8 cellular contexts compared by ENCODE assay signal in genomic region chr4:36399762-36400353, GRCh38.
A peak's percentile ranks its signal among the peaks of the same experiment; 100 is the strongest.
DNase-seq lines count a peak whose midpoint lies in the region; ATAC-seq and TF ChIP-seq lines count a peak whose summit lies in the region.

No MANE protein-coding gene starts in this region.

- H3K27ac Mint-ChIP-seq in activated CD4-positive, alpha-beta T cell treated with anti-CD3 and anti-CD28 coated beads, Interleukin-2, amount 10 ng/mL, durations not matched to agents 7 days and 5 days = no peak overlapping the region

- H3K27ac ChIP-seq in C4-2B = no peak overlapping the region

- H3K4me3 Mint-ChIP-seq in activated CD4-positive, alpha-beta T cell treated with anti-CD3 and anti-CD28 coated beads, Interleukin-2, amount 10 ng/mL, durations not matched to agents 7 days and 5 days = no peak overlapping the region

- TF ChIP-seq CTCF in C4-2B (conservative IDR thresholded peaks at IDR 0.05) = peak; percentile 82
- TF ChIP-seq CTCF in fibroblast of pulmonary artery (IDR thresholded peaks at IDR 0.05; ENCODE audit: low read length, missing control alignments) = peak; percentile 55

- peaks cover 20% of the 10 kb centered on the region for H3K27me3 Mint-ChIP-seq in activated CD4-positive, alpha-beta T cell treated with anti-CD3 and anti-CD28 coated beads, Interleukin-2, amount 10 ng/mL, durations not matched to agents 7 days and 5 days

- H3K4me3 ChIP-seq in fibroblast of pulmonary artery (replicated peaks; ENCODE audit: low read depth, low read length) = no peak overlapping the region

- POLR2A ChIA-PET in activated CD4-positive, alpha-beta T cell treated with anti-CD3 and anti-CD28 coated beads, Interleukin-2, amount 10 ng/mL, durations not matched to agents 7 days and 5 days (lab: Charles Lee) = no interaction called here

- peak; percentile 74 for TF ChIP-seq RAD21 in Ishikawa (IDR thresholded peaks at IDR 0.05; ENCODE audit: low read depth)

- CTCF ChIA-PET in activated CD4-positive, alpha-beta T cell treated with anti-CD3 and anti-CD28 coated beads, Interleukin-2, amount 10 ng/mL, durations not matched to agents 7 days and 5 days (lab: Charles Lee) = interaction anchor here (0.6 to 2.0 kb wide), 11 partner anchors 10 to 201 kb away, joined by 3 to 9 read pairs (median 4); partner anchors contain the start of gene ARAP2

- peaks cover 6% of the 10 kb centered on the region for H3K4me1 Mint-ChIP-seq in activated CD4-positive, alpha-beta T cell treated with anti-CD3 and anti-CD28 coated beads, Interleukin-2, amount 10 ng/mL, durations not matched to agents 7 days and 5 days

- no peaks in the 10 kb centered on the region for H3K36me3 Mint-ChIP-seq in activated CD4-positive, alpha-beta T cell treated with anti-CD3 and anti-CD28 coated beads, Interleukin-2, amount 10 ng/mL, durations not matched to agents 7 days and 5 days (ENCODE audit: low read depth)

- peak; percentile 60 for DNase-seq in activated CD4-positive, alpha-beta T cell treated with anti-CD3 and anti-CD28 coated beads, Interleukin-2, amount 10 ng/mL, durations not matched to agents 7 days and 5 days
- DNase-seq in fibroblast of pulmonary artery (ENCODE audit: low read depth) (peak; percentile 28), NCI-H82 treated with DMSO at 0.1 percent for 48 hours (lab: John Stamatoyannopoulos, UW; ENCODE audit: unreplicated experiment) (no peak)
- peak in 2 of 3 donors; percentile 16 to 55 for DNase-seq in stimulated activated CD4-positive, alpha-beta T cell treated with anti-CD3 and anti-CD28 coated beads, Interleukin-12 subunit alpha, Interleukin-12 subunit beta, amount 100 ng/mL, for 48 hours (ENCODE audit: low read depth in 2 of 3, low spot score in 1 of 3)

- TF ChIP-seq EP300 in Ishikawa (IDR thresholded peaks at IDR 0.05; ENCODE audit: borderline replicate concordance) = no peak

- H3K9me3 Mint-ChIP-seq in activated CD4-positive, alpha-beta T cell treated with anti-CD3 and anti-CD28 coated beads, Interleukin-2, amount 10 ng/mL, durations not matched to agents 7 days and 5 days = no peaks in the 10 kb centered on the region

- peak; percentile 58 for ATAC-seq in GM19043 (IDR thresholded peaks at IDR 0.05; ENCODE audit: low read depth, unreplicated experiment)
- ATAC-seq in HG03097 (IDR thresholded peaks at IDR 0.05; ENCODE audit: low FRiP score, unreplicated experiment) = no peak

TF ChIP-seq in Ishikawa, 13 proteins besides CTCF, POLR2A, EP300 and RAD21:
- no peak for TF ChIP-seq TAF1 (IDR thresholded peaks at IDR 0.05; ENCODE audit: low read depth)
- TF ChIP-seq CEBPB (IDR thresholded peaks at IDR 0.05) = no peak
- no peak for TF ChIP-seq FOXM1 (IDR thresholded peaks at IDR 0.05; ENCODE audit: borderline replicate concordance, low read depth)
- TF ChIP-seq YY1 (IDR thresholded peaks at IDR 0.05; ENCODE audit: low read depth) = no peak
- TF ChIP-seq TCF12 (IDR thresholded peaks at IDR 0.05; ENCODE audit: low read depth) = no peak
- TF ChIP-seq REST (IDR thresholded peaks at IDR 0.05; ENCODE audit: low read depth) = no peak
- TF ChIP-seq, protein P1, sequence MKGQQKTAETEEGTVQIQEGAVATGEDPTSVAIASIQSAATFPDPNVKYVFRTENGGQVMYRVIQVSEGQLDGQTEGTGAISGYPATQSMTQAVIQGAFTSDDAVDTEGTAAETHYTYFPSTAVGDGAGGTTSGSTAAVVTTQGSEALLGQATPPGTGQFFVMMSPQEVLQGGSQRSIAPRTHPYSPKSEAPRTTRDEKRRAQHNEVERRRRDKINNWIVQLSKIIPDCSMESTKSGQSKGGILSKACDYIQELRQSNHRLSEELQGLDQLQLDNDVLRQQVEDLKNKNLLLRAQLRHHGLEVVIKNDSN (IDR thresholded peaks at IDR 0.05) = no peak
- TF ChIP-seq, protein P2, sequence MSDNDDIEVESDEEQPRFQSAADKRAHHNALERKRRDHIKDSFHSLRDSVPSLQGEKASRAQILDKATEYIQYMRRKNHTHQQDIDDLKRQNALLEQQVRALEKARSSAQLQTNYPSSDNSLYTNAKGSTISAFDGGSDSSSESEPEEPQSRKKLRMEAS (IDR thresholded peaks at IDR 0.05) = no peak
- TF ChIP-seq NFIC (IDR thresholded peaks at IDR 0.05) = no peak
- TF ChIP-seq TEAD4 (IDR thresholded peaks at IDR 0.05) = no peak
- TF ChIP-seq CREB1 (IDR thresholded peaks at IDR 0.05; ENCODE audit: low read depth) = no peak
TF ChIP-seq in Ishikawa: peak in this region for 0.
